30 cellular contexts compared by ENCODE assay signal in genomic region chr16:67734731-67735201, GRCh38. TPM values are rescaled to one million over a fixed set of nuclear protein-coding genes. Genes with fewer than 3 reads are reported as not detected.
DNase-seq lines count a peak whose midpoint lies in the region; ATAC-seq, FAIRE-seq and TF ChIP-seq lines count a peak whose summit lies in the region.
"Had no signal": no experiment of that assay in that cellular context is flagged by ENCODE, and none has a peak within 500 bp of the region (broad histone marks: within the 10 kb centered on the region; RNA-seq: fewer than 3 reads in every experiment).

No MANE protein-coding gene starts in this region.

- ATAC-seq in HepG2, result no peak; the same call in 2 of the 3 replicates
- no peak for ATAC-seq in omental fat pad (ENCODE audit: low FRiP score)
- no peak for ATAC-seq in GM19023 (IDR thresholded peaks at IDR 0.05; ENCODE audit: unreplicated experiment)
- ATAC-seq: GM23338, PC-3, Right ventricle myocardium inferior, SK-N-SH treated with all-trans-retinoic acid at 6 μM for 48 hours had no signal

- TF ChIP-seq RAD21 in liver (IDR thresholded peaks at IDR 0.05) (no peak), HepG2 (CRISPR knock-in tag; IDR thresholded peaks at IDR 0.05) (no peak)

- H3K4me3 ChIP-seq in liver (ENCODE audit: low read depth in 1 of 3, low read length in 3 of 3) (no peak overlapping the region), HepG2 (replicated peaks in 1 of 3; ENCODE audit: insufficient read depth in 1 of 3, low read depth in 2 of 3, low read length in 3 of 3) (no peak overlapping the region), kidney (ENCODE audit: low read length in 2 of 2) (no peak overlapping the region), osteoblast (ENCODE audit: insufficient read depth, low read length) (no peak overlapping the region)
- H3K4me3 ChIP-seq: GM23338, SJCRH30 had no signal

- H3K27ac ChIP-seq in liver (ENCODE audit: low read depth in 1 of 2, low read length in 2 of 2), result peak overlapping the region; percentile 37 to 59
- H3K27ac ChIP-seq in HepG2 (ENCODE audit: extremely low read length, insufficient read depth, low read length), result no peak overlapping the region
- H3K27ac ChIP-seq in kidney (ENCODE audit: low read depth in 2 of 2, low read length in 2 of 2), result no peak overlapping the region
- H3K27ac ChIP-seq in osteoblast (ENCODE audit: low read depth, low read length), result no peak overlapping the region
- H3K27ac ChIP-seq: SJCRH30 had no signal

- H3K9ac ChIP-seq in liver (ENCODE audit: low read depth in 1 of 2, low read length in 2 of 2) (no peak overlapping the region), HepG2 (ENCODE audit: insufficient read depth, low read depth, low read length) (no peak overlapping the region), kidney (ENCODE audit: low read length in 2 of 2) (no peak overlapping the region)

- intact Hi-C loops in HepG2 (cut with micrococcal nuclease; ENCODE audit: unreplicated experiment), result no loop called here
- intact Hi-C loops in kidney (cut with DNase I), result no loop called here
- intact Hi-C loops in MCF 10A (cut with micrococcal nuclease), result no loop called here

- H3K4me2 ChIP-seq in HepG2 (ENCODE audit: low read depth, low read length) (no peak overlapping the region), osteoblast (ENCODE audit: insufficient read depth, low read length) (no peak overlapping the region)
- H3K4me2 ChIP-seq: GM23338 had no signal

- TF ChIP-seq POLR2A in HepG2 (IDR thresholded peaks at IDR 0.05; ENCODE audit: insufficient read depth in 1 of 2, low read depth in 2 of 2, low read length in 2 of 2), result no peak

- no peaks in the 10 kb centered on the region for H3K27me3 Mint-ChIP-seq in MCF 10A (ENCODE audit: insufficient read depth, unreplicated experiment)
- H3K27me3 Mint-ChIP-seq: CD8-positive, alpha-beta memory T cell; IgD-negative memory B cell had no signal

- H3K4me1 Mint-ChIP-seq in MCF 10A (ENCODE audit: insufficient read depth, unreplicated experiment), result no peaks in the 10 kb centered on the region
- H3K4me1 Mint-ChIP-seq: CD14-positive monocyte, GM23338, H9 had no signal

- no peak for TF ChIP-seq CTCF in liver (IDR thresholded peaks at IDR 0.05; ENCODE audit: low read depth, low read length, missing input control)
- TF ChIP-seq CTCF in HepG2 (CRISPR knock-in tag; IDR thresholded peaks at IDR 0.05), result no peak
- TF ChIP-seq CTCF in kidney (IDR thresholded peaks at IDR 0.05; ENCODE audit: borderline replicate concordance, extremely low read depth, insufficient read depth), result no peak
- no peak for TF ChIP-seq CTCF in osteoblast (IDR thresholded peaks at IDR 0.05; ENCODE audit: extremely low read depth, low read depth, low read length)
- TF ChIP-seq CTCF in omental fat pad (IDR thresholded peaks at IDR 0.05), result no peak
- TF ChIP-seq CTCF in MCF 10A (IDR thresholded peaks at IDR 0.05; ENCODE audit: unreplicated experiment), result no peak

- FAIRE-seq in HepG2 (lab: Jason Lieb, UNC), result no peak
- no peak for FAIRE-seq in kidney (lab: Jason Lieb, UNC)
- no peak for FAIRE-seq in HTR-8/SVneo (lab: Jason Lieb, UNC)
- FAIRE-seq: GM18507 had no signal

- 41% methylated on average over 9 of the region's 9 CpGs for WGBS in liver
- WGBS in HepG2 (ENCODE audit: low lambda C conversion rate), result 99% methylated on average over 5 of the region's 9 CpGs

- CTCF ChIA-PET in HepG2 (lab: Yijun Ruan, JAX; ENCODE audit: low intra/inter-chr PET ratio, low total read pairs), result no interaction called here
- CTCF ChIA-PET in MCF 10A (lab: Yijun Ruan, JAX), result no interaction called here

- no peak overlapping the region for H3K27ac Mint-ChIP-seq in MCF 10A (ENCODE audit: low read depth, unreplicated experiment)
- H3K27ac Mint-ChIP-seq: GM23338, HFFc6, IgD-negative memory B cell had no signal

- H3K36me3 Mint-ChIP-seq in MCF 10A (ENCODE audit: insufficient read depth, unreplicated experiment), result peaks cover 4% of the 10 kb centered on the region

- H3K27me3 ChIP-seq in liver (ENCODE audit: control insufficient read depth in 4 of 4, insufficient read depth in 4 of 4, low read length in 3 of 4) (no peaks in the 10 kb centered on the region), HepG2 (ENCODE audit: control insufficient read depth in 1 of 2, insufficient read depth in 2 of 2, low read length in 2 of 2) (no peaks in the 10 kb centered on the region), osteoblast (ENCODE audit: insufficient read depth, low read length) (no peaks in the 10 kb centered on the region)
- H3K27me3 ChIP-seq: BE2C, SJCRH30 had no signal

- in situ Hi-C loops in HepG2 (cut with HindIII; ENCODE audit: extremely low pct_ligation_motif_present, low pct_unique_long_range_greater_than_20kb), result no loop called here

- no peak for DNase-seq in HepG2 (ENCODE audit: low spot score)
- DNase-seq in kidney, result peak; percentile 43
- DNase-seq in osteoblast (ENCODE audit: insufficient read length, low spot score, missing footprints), result peak; percentile 38
- DNase-seq in omental fat pad (ENCODE audit: low spot score), result no peak
- DNase-seq in HTR-8/SVneo (ENCODE audit: insufficient read length, low spot score), result no peak
- DNase-seq in MCF 10A (ENCODE audit: unreplicated experiment), result no peak
- DNase-seq: 8988T; ACHN; BE2C; CD8-positive, alpha-beta memory T cell; DMS 273 treated with DMSO at 0.1 percent for 48 hours; DND-41; H9; HFFc6; NCI-H1092 treated with DMSO at 0.1 percent for 48 hours; NCI-H1436; NCI-H1930; NCI-H2107; NCI-H524 treated with DMSO at 0.1 percent for 48 hours; NCI-H774; PC-3; SJCRH30 had no signal

- no peak overlapping the region for H2AFZ ChIP-seq in HepG2 (ENCODE audit: low read length)
- no peak overlapping the region for H2AFZ ChIP-seq in osteoblast (ENCODE audit: low read length)
- H2AFZ ChIP-seq: GM23338 had no signal

- no peak for TF ChIP-seq EP300 in HepG2 (IDR thresholded peaks at IDR 0.05; ENCODE audit: low read depth in 2 of 2, low read length in 2 of 2)
- no peak for TF ChIP-seq EP300 in HepG2 (CRISPR knock-in tag; IDR thresholded peaks at IDR 0.05; ENCODE audit: borderline replicate concordance)

- H3K4me3 Mint-ChIP-seq in MCF 10A (ENCODE audit: unreplicated experiment), result no peak overlapping the region
- H3K4me3 Mint-ChIP-seq: CD14-positive monocyte, GM23338, H9, HFFc6 had no signal

- H4K20me1 ChIP-seq in HepG2 (ENCODE audit: insufficient read depth, low read length) (no peaks in the 10 kb centered on the region), osteoblast (ENCODE audit: insufficient read depth, low read length) (peaks cover 4% of the 10 kb centered on the region)

- H3K9me3 ChIP-seq in liver (ENCODE audit: control insufficient read depth in 4 of 4, low read length in 3 of 4) (no peaks in the 10 kb centered on the region), HepG2 (ENCODE audit: low read length) (no peaks in the 10 kb centered on the region), kidney (ENCODE audit: control insufficient read depth in 1 of 2, low read length in 2 of 2) (no peaks in the 10 kb centered on the region), osteoblast (ENCODE audit: low read depth, low read length) (no peaks in the 10 kb centered on the region)
- H3K9me3 ChIP-seq: BE2C, SJCRH30 had no signal

- BruUV-seq in HepG2 (replicated peaks; lab: Mats Ljungman, UMichigan) (no TSS peak), MCF 10A (replicated peaks; lab: Mats Ljungman, UMichigan) (no TSS peak)

- H3K79me2 ChIP-seq in HepG2 (ENCODE audit: insufficient read depth, low read length), result no peaks in the 10 kb centered on the region
- H3K79me2 ChIP-seq in osteoblast (ENCODE audit: insufficient read depth, low read length), result no peaks in the 10 kb centered on the region

- H3K9me3 Mint-ChIP-seq in MCF 10A (ENCODE audit: unreplicated experiment), result no peaks in the 10 kb centered on the region
- H3K9me3 Mint-ChIP-seq: CD14-positive monocyte; CD8-positive, alpha-beta memory T cell; GM23338; H9; HFFc6; IgD-negative memory B cell had no signal

- H3K36me3 ChIP-seq in liver (ENCODE audit: control insufficient read depth in 4 of 4, insufficient read depth in 3 of 4, low read depth in 1 of 4, low read length in 3 of 4) (peaks cover 13 to 34% (median 24%) of the 10 kb centered on the region in 4 donors), HepG2 (replicated peaks in 1 of 2; ENCODE audit: control insufficient read depth in 1 of 2, insufficient read depth in 2 of 2, low read length in 2 of 2) (peaks cover 20 to 59% of the 10 kb centered on the region in 2 experiments), kidney (ENCODE audit: control insufficient read depth in 1 of 2, insufficient read depth in 2 of 2, low read length in 2 of 2) (peaks cover 9 to 22% of the 10 kb centered on the region in 2 donors), osteoblast (ENCODE audit: insufficient read depth, low read length) (peaks cover 30% of the 10 kb centered on the region)
- H3K36me3 ChIP-seq: SJCRH30 had no signal

- POLR2A ChIA-PET in HepG2 (lab: Yijun Ruan, JAX) (interaction anchor here (0.6 kb wide), 1 partner anchor 67 kb away, joined by 3 read pairs; no protein-coding TSS in a partner anchor), MCF 10A (lab: Yijun Ruan, JAX) (no interaction called here)

- peaks cover 0 to 25% (median 10%) of the 10 kb centered on the region in 4 donors for H3K4me1 ChIP-seq in liver (ENCODE audit: control insufficient read depth in 4 of 4, insufficient read depth in 4 of 4, low read length in 3 of 4)
- no peaks in the 10 kb centered on the region for H3K4me1 ChIP-seq in HepG2 (ENCODE audit: insufficient read depth, low read length)
- peaks cover 4% of the 10 kb centered on the region in 2 donors for H3K4me1 ChIP-seq in kidney (ENCODE audit: control insufficient read depth in 1 of 2, insufficient read depth in 1 of 2, low read depth in 1 of 2, low read length in 2 of 2)
- no peaks in the 10 kb centered on the region for H3K4me1 ChIP-seq in osteoblast (ENCODE audit: insufficient read depth, low read length)
- H3K4me1 ChIP-seq: BE2C, SJCRH30 had no signal

RNA-seq across cellular contexts. Expression of gene GFOD2, which starts 15.7 kb away (rescaled TPM):
- total RNA-seq in liver (10 to 100 TPM; 12.7 to 48.8 TPM), HepG2 (2016; rRNA removed; fragmentation: Illumina TruSeq; extraction: Trizol) (17.2 and 17.6 TPM in 2 replicates), kidney (24.5 TPM), osteoblast (15.9 and 19.4 TPM in 2 replicates), omental fat pad (10 to 100 TPM; 10.9 to 25.2 (median 20.1) TPM), MCF 10A (2022) (14.8 and 19.0 TPM in 2 replicates)
- polyA plus RNA-seq in liver (10 to 100 TPM; 20.7 to 37.1 TPM), HepG2 (2011; rRNA removed) (11.1 and 12.8 TPM in 2 replicates), kidney (ENCODE audit: insufficient read depth, low read depth, low replicate concordance) (14.5 TPM)
- 5.6 and 6.5 TPM in 2 replicates for total RNA-seq in HepG2 (2016; cell fraction: cytosol; rRNA removed; fragmentation: Illumina TruSeq; extraction: Trizol; ENCODE audit: low read depth)
- 15.5 and 19.1 TPM in 2 replicates for total RNA-seq in HepG2 (2016; cell fraction: insoluble cytoplasmic fraction; rRNA removed; fragmentation: Illumina TruSeq; extraction: Trizol)
- total RNA-seq in HepG2 (2016; cell fraction: membrane; rRNA removed; fragmentation: Illumina TruSeq; extraction: Trizol), result 13.6 and 15.8 TPM in 2 replicates
- 9.0 and 12.8 TPM in 2 replicates for total RNA-seq in HepG2 (2016; cell fraction: nucleus; rRNA removed; fragmentation: Illumina TruSeq; extraction: Trizol)
- polyA plus RNA-seq in HepG2 (2011; cell fraction: cytosol; rRNA removed), result 11.1 and 12.3 TPM in 2 replicates
- polyA plus RNA-seq in HepG2 (2011; cell fraction: nucleus; rRNA removed), result 8.1 and 9.3 TPM in 2 replicates
- 7.0 and 7.9 TPM in 2 replicates for polyA plus RNA-seq in HepG2 (2012)
- 2.9 and 5.2 TPM in 2 replicates for polyA plus RNA-seq in HepG2 (2016; cell fraction: cytosol; fragmentation: Illumina TruSeq; extraction: Trizol; ENCODE audit: low read depth)
- 12.7 and 14.1 TPM in 2 replicates for polyA plus RNA-seq in HepG2 (2016; cell fraction: insoluble cytoplasmic fraction; fragmentation: Illumina TruSeq; extraction: Trizol; ENCODE audit: low read depth)
- 8.7 and 9.6 TPM in 2 replicates for polyA plus RNA-seq in HepG2 (2016; cell fraction: membrane; fragmentation: Illumina TruSeq; extraction: Trizol; ENCODE audit: low read depth)
- polyA plus RNA-seq in HepG2 (2016; cell fraction: nucleus; fragmentation: Illumina TruSeq; extraction: Trizol; ENCODE audit: insufficient read depth, low read depth), result 18.9 and 20.0 TPM in 2 replicates
- polyA minus RNA-seq in HepG2 (2011; rRNA and poly(A)+ RNA removed; ENCODE audit: low replicate concordance), result 26.4 and 27.3 TPM in 2 replicates
- polyA minus RNA-seq in HepG2 (2011; cell fraction: cytosol; rRNA and poly(A)+ RNA removed), result 6.1 and 9.6 TPM in 2 replicates
- polyA minus RNA-seq in HepG2 (2011; cell fraction: nucleus; rRNA and poly(A)+ RNA removed), result 8.1 and 8.8 TPM in 2 replicates

Comparison
In these comparisons a context has a peak if more than half of its experiments do, and no peak if none do; other contexts are left out.
1. H3K27ac ChIP-seq: peak in liver (2 of 2); none in HepG2 (single experiment), kidney (0 of 2) and osteoblast (single experiment).
2. DNase-seq: peak in kidney (single experiment) and osteoblast (single experiment); none in HepG2 (single experiment), omental fat pad (single experiment), HTR-8/SVneo (single experiment) and MCF 10A (single experiment).